In the genomic region with DNA sequence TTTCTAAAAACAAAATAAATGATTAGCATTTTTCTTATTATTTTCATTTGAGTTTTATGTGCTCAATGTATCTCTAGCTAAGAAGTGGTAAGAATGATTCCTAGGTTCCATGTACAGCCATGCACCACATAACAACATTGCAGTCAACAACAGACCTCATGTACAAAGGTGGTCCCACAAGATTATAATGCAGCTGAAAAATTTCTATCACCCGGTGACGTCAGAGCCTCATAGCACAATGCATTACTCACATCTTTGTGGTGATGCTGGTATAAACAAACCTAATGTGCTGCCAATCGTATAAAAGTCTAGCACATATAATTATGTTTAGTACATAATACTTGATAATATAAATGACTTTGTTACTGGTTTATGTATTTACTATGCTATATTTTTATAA, we compare ENCODE assay signal across 18 cellular contexts.
DNase-seq lines count a peak whose midpoint lies in the region; ATAC-seq and TF ChIP-seq lines count a peak whose summit lies in the region.
"Had no signal": no experiment of that assay in that cellular context is flagged by ENCODE, and none has a peak within 500 bp of the region (broad histone marks: within the 10 kb centered on the region; RNA-seq: fewer than 3 reads in every experiment).

No MANE protein-coding gene starts in this region.

- TF ChIP-seq CTCF in AG04450 (IDR thresholded peaks at IDR 0.05; ENCODE audit: low read depth, low read length) (no peak), fibroblast of pulmonary artery (IDR thresholded peaks at IDR 0.05; ENCODE audit: low read length, missing control alignments) (no peak), type B pancreatic cell (conservative IDR thresholded peaks at IDR 0.05) (no peak), adrenal gland (IDR thresholded peaks at IDR 0.05) (no peak)

- no peak for TF ChIP-seq POLR2A in adrenal gland (IDR thresholded peaks at IDR 0.05)

- H3K36me3 ChIP-seq in adrenal gland (replicated peaks in 1 of 2), result no peaks in the 10 kb centered on the region
- H3K36me3 ChIP-seq: pancreas had no signal

- no peak overlapping the region for H3K27ac Mint-ChIP-seq in type B pancreatic cell
- H3K27ac Mint-ChIP-seq: activated CD4-positive, alpha-beta T cell treated with anti-CD3 and anti-CD28 coated beads for 36 hours; activated T-helper 17 cell treated with anti-CD3 and anti-CD28 coated beads, Interleukin-2, amount 50 U/mL, for 72 hours; CD4-positive, CD25-positive, alpha-beta regulatory T cell; naive thymus-derived CD8-positive, alpha-beta T cell had no signal

- WGBS in adrenal gland, 4 donors, result 82 to 87% (median 85%) methylated on average over 3 of the region's 3 CpGs

- H3K27me3 ChIP-seq in AG04450 (ENCODE audit: control insufficient read depth, insufficient read depth, low read length) (peaks cover 8% of the 10 kb centered on the region), adrenal gland (no peaks in the 10 kb centered on the region)

- ATAC-seq in GM19397 (IDR thresholded peaks at IDR 0.05; ENCODE audit: unreplicated experiment), result no peak
- ATAC-seq: A549; activated CD4-positive, alpha-beta T cell treated with anti-CD3 and anti-CD28 coated beads for 36 hours; activated T-helper 17 cell treated with anti-CD3 and anti-CD28 coated beads, Interleukin-2, amount 50 U/mL, for 72 hours; naive thymus-derived CD8-positive, alpha-beta T cell; pancreas had no signal

- POLR2A ChIA-PET in AG04450 (lab: Yijun Ruan, JAX), result interaction anchor here (0.9 kb wide), 1 partner anchor 22 kb away, joined by 5 read pairs; no protein-coding TSS in a partner anchor

- DNase-seq in AG04450 (ENCODE audit: low read depth, low spot score) (peak; percentile 72), HS-27A (ENCODE audit: low read depth) (peak; percentile 29), amniotic stem cell (lab: John Stamatoyannopoulos, UW) (peak; percentile 9), fibroblast of pulmonary artery (ENCODE audit: low read depth) (peak; percentile 82), type B pancreatic cell (ENCODE audit: extremely low spot score, unreplicated experiment) (no peak), adrenal gland (no peak), NCI-H1105 (lab: John Stamatoyannopoulos, UW) (no peak)
- DNase-seq: activated CD4-positive, alpha-beta T cell treated with anti-CD3 and anti-CD28 coated beads for 36 hours; CD4-positive, CD25-positive, alpha-beta regulatory T cell; naive thymus-derived CD8-positive, alpha-beta T cell; NCI-H1092 treated with DMSO at 0.1 percent for 48 hours; NCI-H524 treated with DMSO at 0.1 percent for 48 hours; pancreas; stimulated activated CD4-positive, alpha-beta T cell treated with anti-CD3 and anti-CD28 coated beads, Interleukin-4, amount 100 ng/mL, for 1 hour had no signal

- H3K4me1 Mint-ChIP-seq in type B pancreatic cell (ENCODE audit: unreplicated experiment), result no peaks in the 10 kb centered on the region
- H3K4me1 Mint-ChIP-seq: activated CD4-positive, alpha-beta T cell treated with anti-CD3 and anti-CD28 coated beads for 36 hours; activated T-helper 17 cell treated with anti-CD3 and anti-CD28 coated beads, Interleukin-2, amount 50 U/mL, for 72 hours; CD4-positive, CD25-positive, alpha-beta regulatory T cell had no signal

- no peak overlapping the region for H3K27ac ChIP-seq in AG04450 (ENCODE audit: low read depth, low read length)
- no peak overlapping the region for H3K27ac ChIP-seq in adrenal gland
- H3K27ac ChIP-seq: A549, KMS-11, pancreas had no signal

- intact Hi-C loops in adrenal gland (cut with DNase I), result no loop called here

- no peaks in the 10 kb centered on the region for H3K36me3 Mint-ChIP-seq in type B pancreatic cell
- H3K36me3 Mint-ChIP-seq: CD4-positive, CD25-positive, alpha-beta regulatory T cell; naive thymus-derived CD8-positive, alpha-beta T cell had no signal

- no peaks in the 10 kb centered on the region for H3K27me3 Mint-ChIP-seq in type B pancreatic cell
- H3K27me3 Mint-ChIP-seq: activated CD4-positive, alpha-beta T cell treated with anti-CD3 and anti-CD28 coated beads for 36 hours; activated T-helper 17 cell treated with anti-CD3 and anti-CD28 coated beads, Interleukin-2, amount 50 U/mL, for 72 hours had no signal

- H3K9me3 Mint-ChIP-seq in type B pancreatic cell, result no peaks in the 10 kb centered on the region
- H3K9me3 Mint-ChIP-seq: activated T-helper 17 cell treated with anti-CD3 and anti-CD28 coated beads, Interleukin-2, amount 50 U/mL, for 72 hours; naive thymus-derived CD8-positive, alpha-beta T cell had no signal

- H3K4me1 ChIP-seq in adrenal gland (replicated peaks in 1 of 2), result no peaks in the 10 kb centered on the region
- H3K4me1 ChIP-seq: A549, pancreas had no signal

- CTCF ChIA-PET in AG04450 (lab: Charles Lee), result interaction anchor here (1.2 kb wide), 1 partner anchor 233 kb away, joined by 4 read pairs; no protein-coding TSS in a partner anchor

- H3K9me3 ChIP-seq in AG04450 (ENCODE audit: control insufficient read depth, insufficient read depth, low read length) (no peaks in the 10 kb centered on the region), adrenal gland (replicated peaks in 1 of 3) (no peaks in the 10 kb centered on the region)
- H3K9me3 ChIP-seq: A549, pancreas had no signal

- H3K4me3 Mint-ChIP-seq in type B pancreatic cell, result no peak overlapping the region
- H3K4me3 Mint-ChIP-seq: activated CD4-positive, alpha-beta T cell treated with anti-CD3 and anti-CD28 coated beads for 36 hours; activated T-helper 17 cell treated with anti-CD3 and anti-CD28 coated beads, Interleukin-2, amount 50 U/mL, for 72 hours; CD4-positive, CD25-positive, alpha-beta regulatory T cell; naive thymus-derived CD8-positive, alpha-beta T cell had no signal

- H3K4me3 ChIP-seq in AG04450 (ENCODE audit: low read depth, low read length) (no peak overlapping the region), fibroblast of pulmonary artery (replicated peaks; ENCODE audit: low read depth, low read length) (no peak overlapping the region), adrenal gland (no peak overlapping the region)
- H3K4me3 ChIP-seq: A549, pancreas had no signal

Comparison
In these comparisons a context has a peak if more than half of its experiments do, and no peak if none do; other contexts are left out.
1. DNase-seq: peak in AG04450 (single experiment), HS-27A (single experiment), amniotic stem cell (single experiment) and fibroblast of pulmonary artery (single experiment); none in type B pancreatic cell (single experiment), adrenal gland (0 of 7) and NCI-H1105 (single experiment).